In genomic region chr13:19345916-19346422, GRCh38 we compare ENCODE assay signal across 19 cellular contexts.
DNase-seq lines count a peak whose midpoint lies in the region; ATAC-seq, FAIRE-seq and TF ChIP-seq lines count a peak whose summit lies in the region.
"Had no signal": no experiment of that assay in that cellular context is flagged by ENCODE, and none has a peak within 500 bp of the region (broad histone marks: within the 10 kb centered on the region; RNA-seq: fewer than 3 reads in every experiment).

No MANE protein-coding gene starts in this region.

- intact Hi-C loops in kidney (cut with DNase I) = no loop called here
- intact Hi-C loops in upper lobe of right lung (cut with DNase I) = no loop called here

- no peak for TF ChIP-seq EP300 in SK-N-SH (IDR thresholded peaks at IDR 0.05; ENCODE audit: borderline replicate concordance in 1 of 2, low read depth in 1 of 2, low read length in 1 of 2)

- no peaks in the 10 kb centered on the region for H3K4me1 ChIP-seq in SK-N-SH (ENCODE audit: control insufficient read depth in 1 of 2, insufficient read depth in 2 of 2, low read depth in 1 of 2, low read length in 1 of 2)
- no peaks in the 10 kb centered on the region for H3K4me1 ChIP-seq in kidney (ENCODE audit: control insufficient read depth in 1 of 2, insufficient read depth in 1 of 2, low read depth in 1 of 2, low read length in 2 of 2)
- H3K4me1 ChIP-seq in upper lobe of right lung = no peaks in the 10 kb centered on the region

- H3K9me3 Mint-ChIP-seq in stimulated activated naive B cell treated with anti-CD40 and anti-IgM and Interleukin-4, amounts not matched to agents 10 μg/mL and 1 μg/mL and 100 μg/mL, for 72 hours = no peaks in the 10 kb centered on the region

- H3K27me3 ChIP-seq in SK-N-SH (ENCODE audit: insufficient read depth) (peaks cover 14% of the 10 kb centered on the region; the same call in 1 of the 2 replicates), upper lobe of right lung (peaks cover 3% of the 10 kb centered on the region)

- H3K4me1 Mint-ChIP-seq in stimulated activated naive B cell treated with anti-CD40 and anti-IgM and Interleukin-4, amounts not matched to agents 10 μg/mL and 1 μg/mL and 100 μg/mL, for 72 hours = peaks cover 4 to 6% of the 10 kb centered on the region in 2 donors
- H3K4me1 Mint-ChIP-seq: CD14-positive monocyte, GM23338, H9, IgD-negative memory B cell had no signal

- H4K20me1 ChIP-seq in SK-N-SH (ENCODE audit: insufficient read depth) = no peaks in the 10 kb centered on the region

- H3K36me3 Mint-ChIP-seq in stimulated activated naive B cell treated with anti-CD40 and anti-IgM and Interleukin-4, amounts not matched to agents 10 μg/mL and 1 μg/mL and 100 μg/mL, for 72 hours = no peaks in the 10 kb centered on the region
- H3K36me3 Mint-ChIP-seq: CD14-positive monocyte; CD8-positive, alpha-beta T cell; IgD-negative memory B cell had no signal

- no peak overlapping the region for H3K27ac Mint-ChIP-seq in stimulated activated naive B cell treated with anti-CD40 and anti-IgM and Interleukin-4, amounts not matched to agents 10 μg/mL and 1 μg/mL and 100 μg/mL, for 72 hours
- H3K27ac Mint-ChIP-seq: CD8-positive, alpha-beta T cell; GM23338; H9; IgD-negative memory B cell had no signal

- no peak for TF ChIP-seq RAD21 in SK-N-SH (IDR thresholded peaks at IDR 0.05; ENCODE audit: low read length)

- TF ChIP-seq CTCF in SK-N-SH (IDR thresholded peaks at IDR 0.05) (no peak), kidney (IDR thresholded peaks at IDR 0.05; ENCODE audit: borderline replicate concordance, extremely low read depth, insufficient read depth) (no peak), upper lobe of right lung (IDR thresholded peaks at IDR 0.05) (no peak)

- H3K4me3 Mint-ChIP-seq in stimulated activated naive B cell treated with anti-CD40 and anti-IgM and Interleukin-4, amounts not matched to agents 10 μg/mL and 1 μg/mL and 100 μg/mL, for 72 hours = no peak overlapping the region
- H3K4me3 Mint-ChIP-seq: CD14-positive monocyte; CD8-positive, alpha-beta T cell; GM23338; H9 had no signal

- WGBS in SK-N-SH (ENCODE audit: low lambda C conversion rate) = 8% methylated on average over 5 of the region's 14 CpGs

- no peak for FAIRE-seq in kidney (lab: Jason Lieb, UNC)
- FAIRE-seq: D721Med, G401.6, GM12891 had no signal

- no peaks in the 10 kb centered on the region for H3F3A ChIP-seq in SK-N-SH (replicated peaks; ENCODE audit: insufficient read depth)

- peaks cover 11 to 26% of the 10 kb centered on the region in 2 donors for H3K27me3 Mint-ChIP-seq in stimulated activated naive B cell treated with anti-CD40 and anti-IgM and Interleukin-4, amounts not matched to agents 10 μg/mL and 1 μg/mL and 100 μg/mL, for 72 hours

- ATAC-seq in upper lobe of right lung (peak; percentile 16), HG02840 (IDR thresholded peaks at IDR 0.05; ENCODE audit: low FRiP score, unreplicated experiment) (no peak)
- ATAC-seq in stimulated activated naive B cell treated with anti-CD40 and anti-IgM and Interleukin-4, amounts not matched to agents 10 μg/mL and 1 μg/mL and 100 μg/mL, for 72 hours (replicated peaks) = no peak
- ATAC-seq: CD8-positive, alpha-beta T cell; GM23338 had no signal

- H3K4me3 ChIP-seq in SK-N-SH (ENCODE audit: low read depth in 2 of 2, low read length in 1 of 2) (no peak overlapping the region), kidney (ENCODE audit: low read length in 2 of 2) (no peak overlapping the region), upper lobe of right lung (no peak overlapping the region)
- H3K4me3 ChIP-seq: GM23338 had no signal

- H3K9me3 ChIP-seq in SK-N-SH (no peaks in the 10 kb centered on the region), kidney (ENCODE audit: control insufficient read depth in 1 of 2, low read length in 2 of 2) (no peaks in the 10 kb centered on the region), upper lobe of right lung (no peaks in the 10 kb centered on the region)

- CTCF ChIA-PET in SK-N-SH (lab: Yijun Ruan, JAX) = no interaction called here

- POLR2A ChIA-PET in SK-N-SH (lab: Yijun Ruan, JAX) = no interaction called here

- H2AFZ ChIP-seq in SK-N-SH (ENCODE audit: low read depth) = no peak overlapping the region
- H2AFZ ChIP-seq: GM23338 had no signal

- H3K36me3 ChIP-seq in SK-N-SH (replicated peaks in 1 of 2; ENCODE audit: control insufficient read depth in 1 of 2, insufficient read depth in 2 of 2, low read length in 1 of 2) = no peaks in the 10 kb centered on the region
- H3K36me3 ChIP-seq in kidney (ENCODE audit: control insufficient read depth in 1 of 2, insufficient read depth in 2 of 2, low read length in 2 of 2) = no peaks in the 10 kb centered on the region
- no peaks in the 10 kb centered on the region for H3K36me3 ChIP-seq in upper lobe of right lung

- no peak overlapping the region for H3K4me2 ChIP-seq in SK-N-SH
- H3K4me2 ChIP-seq: GM23338 had no signal

- no peak overlapping the region for H3K9ac ChIP-seq in SK-N-SH
- no peak overlapping the region for H3K9ac ChIP-seq in kidney (ENCODE audit: low read length in 2 of 2)

- no peak overlapping the region for H3K27ac ChIP-seq in SK-N-SH (ENCODE audit: low read depth in 2 of 2, low read length in 1 of 2)
- H3K27ac ChIP-seq in kidney (ENCODE audit: low read depth in 2 of 2, low read length in 2 of 2) = no peak overlapping the region
- no peak overlapping the region for H3K27ac ChIP-seq in upper lobe of right lung

- DNase-seq in HuH-7 (ENCODE audit: low spot score) = peak; percentile 37
- peak; percentile 11 for DNase-seq in SK-N-SH
- peak; percentile 67 for DNase-seq in kidney
- DNase-seq in upper lobe of right lung = no peak
- DNase-seq in stimulated activated naive B cell treated with anti-CD40 and anti-IgM and Interleukin-4, amounts not matched to agents 10 μg/mL and 1 μg/mL and 100 μg/mL, for 72 hours = no peak
- no peak for DNase-seq in HPDE6-E6E7 (ENCODE audit: extremely low spot score)
- DNase-seq: CD8-positive, alpha-beta T cell; COR-L47; DMS153; DMS79 treated with DMSO at 0.1 percent for 48 hours; EL; H9 had no signal

- H3K79me2 ChIP-seq in SK-N-SH (ENCODE audit: insufficient read depth) = no peaks in the 10 kb centered on the region

- H3K9me2 ChIP-seq in SK-N-SH = no peaks in the 10 kb centered on the region

TF ChIP-seq in SK-N-SH, 30 proteins besides CTCF, POLR2A, EP300 and RAD21:
- no peak for TF ChIP-seq RFX5 (IDR thresholded peaks at IDR 0.05; ENCODE audit: low read length)
- TF ChIP-seq FOXM1 (IDR thresholded peaks at IDR 0.05; ENCODE audit: low read depth) = no peak
- TF ChIP-seq JUND (IDR thresholded peaks at IDR 0.05) = no peak
- no peak for TF ChIP-seq PBX3 (IDR thresholded peaks at IDR 0.05)
- no peak for TF ChIP-seq TCF12 (IDR thresholded peaks at IDR 0.05)
- TF ChIP-seq IRF3 (IDR thresholded peaks at IDR 0.05; ENCODE audit: low read depth, low read length) = no peak
- TF ChIP-seq SIN3A (IDR thresholded peaks at IDR 0.05; ENCODE audit: borderline replicate concordance, low read depth, low read length) = no peak
- TF ChIP-seq RCOR1 (IDR thresholded peaks at IDR 0.05; ENCODE audit: low read length) = no peak
- no peak for TF ChIP-seq MEF2A (IDR thresholded peaks at IDR 0.05; ENCODE audit: borderline replicate concordance, low read depth)
- TF ChIP-seq POLR2AphosphoS5 (IDR thresholded peaks at IDR 0.05; ENCODE audit: low read depth, low read length) = no peak

Comparison
In these comparisons a context has a peak if more than half of its experiments do, and no peak if none do; other contexts are left out.
1. DNase-seq: peak in HuH-7 (single experiment), SK-N-SH (single experiment) and kidney (single experiment); none in upper lobe of right lung (single experiment), stimulated activated naive B cell treated with anti-CD40 and anti-IgM and Interleukin-4, amounts not matched to agents 10 μg/mL and 1 μg/mL and 100 μg/mL, for 72 hours (single experiment) and HPDE6-E6E7 (single experiment).